8 cellular contexts compared by ENCODE assay signal in the genomic region with DNA sequence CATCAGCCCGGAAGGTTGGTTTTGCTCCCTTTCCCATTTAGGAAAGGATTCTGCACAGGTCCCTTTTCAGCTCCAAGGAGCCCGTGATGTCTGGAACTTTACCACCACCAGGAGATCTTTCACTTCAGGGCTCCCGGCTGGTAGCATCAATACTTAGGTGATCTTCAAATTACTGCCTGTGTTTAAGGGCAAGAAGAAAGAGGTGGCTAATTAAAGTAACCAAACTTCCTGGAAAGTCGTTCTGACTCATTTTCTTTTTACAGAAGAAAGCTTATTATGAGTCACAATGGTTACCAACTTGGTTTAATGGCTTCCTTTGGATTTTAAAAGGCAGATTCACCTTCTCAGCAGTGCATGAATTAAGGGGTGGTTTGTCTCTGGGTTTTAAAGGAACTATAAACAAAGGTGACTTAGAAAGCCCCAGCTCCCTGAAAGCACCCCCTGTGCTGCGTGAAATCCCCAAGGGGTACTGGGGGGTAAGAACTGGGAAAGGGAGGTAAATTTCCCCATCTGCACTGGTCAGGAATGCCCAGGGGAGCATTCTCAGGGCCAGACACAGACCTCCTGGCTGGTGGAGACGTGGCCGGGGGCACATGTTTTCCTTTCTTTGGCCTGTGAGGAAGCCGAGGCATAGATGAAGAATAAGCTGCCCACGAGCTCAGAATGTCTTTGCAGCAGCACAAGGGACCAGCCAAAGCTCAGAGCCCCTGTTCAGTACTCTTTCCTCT. TPM values are rescaled to one million over a fixed set of nuclear protein-coding genes. Genes with fewer than 3 reads are reported as not detected.
DNase-seq lines count a peak whose midpoint lies in the region; TF ChIP-seq lines count a peak whose summit lies in the region.

No MANE protein-coding gene starts in this region.

- H3K4me1 ChIP-seq in HEK293 (ENCODE audit: control insufficient read depth, insufficient read depth, low read length) (no peaks in the 10 kb centered on the region), right atrium auricular region (no peaks in the 10 kb centered on the region)

- no peak overlapping the region for H3K4me3 ChIP-seq in GM12865 (ENCODE audit: low read depth, low read length)
- no peak overlapping the region for H3K4me3 ChIP-seq in HEK293 (ENCODE audit: low read depth, low read length)
- H3K4me3 ChIP-seq in fibroblast of mammary gland (ENCODE audit: control insufficient read depth, low read depth, low read length) = no peak overlapping the region
- no peak overlapping the region for H3K4me3 ChIP-seq in right atrium auricular region

- POLR2A ChIA-PET in HEK293 (lab: Yijun Ruan, JAX) = no interaction called here

- H3K9me3 ChIP-seq in HEK293 (ENCODE audit: control insufficient read depth, insufficient read depth, low read depth, low read length) = no peaks in the 10 kb centered on the region
- H3K9me3 ChIP-seq in right atrium auricular region = no peaks in the 10 kb centered on the region

- TF ChIP-seq CTCF in GM12865 (IDR thresholded peaks at IDR 0.05; ENCODE audit: insufficient read depth, low read depth, low read length, missing control alignments) (no peak), HEK293 (tag by site-specific recombination; IDR thresholded peaks at IDR 0.05) (no peak), fibroblast of mammary gland (conservative IDR thresholded peaks at IDR 0.05; ENCODE audit: control insufficient read depth, insufficient read depth, low read depth, low read length) (no peak), right atrium auricular region (IDR thresholded peaks at IDR 0.05) (no peak)

- H3K27me3 ChIP-seq in right atrium auricular region = no peaks in the 10 kb centered on the region

- DNase-seq in GM12865 (ENCODE audit: low read depth) = peak; percentile 75
- DNase-seq in MV-4-11 (lab: John Stamatoyannopoulos, UW) = peak; percentile 84
- peak; percentile 73 for DNase-seq in fibroblast of mammary gland (ENCODE audit: low read depth)
- DNase-seq in right atrium auricular region (ENCODE audit: low spot score) = no peak
- DNase-seq in DMS114 treated with DMSO at 0.1 percent for 48 hours (lab: John Stamatoyannopoulos, UW; ENCODE audit: unreplicated experiment) = no peak
- DNase-seq in cerebellar cortex (ENCODE audit: low spot score) = no peak
- no peak for DNase-seq in 8988T

- CTCF ChIA-PET in HEK293 (lab: Yijun Ruan, JAX) = interaction anchor here (1.0 to 6.1 kb wide), 5 partner anchors 13 to 52 kb away, joined by 4 to 37 read pairs (median 13); no protein-coding TSS in a partner anchor

- H3K27ac ChIP-seq in HEK293 (ENCODE audit: extremely low read depth, low read depth, low read length) (no peak overlapping the region), right atrium auricular region (no peak overlapping the region)

- H3K36me3 ChIP-seq in HEK293 (ENCODE audit: control insufficient read depth in 2 of 2, insufficient read depth in 1 of 2, low read length in 2 of 2) = no peaks in the 10 kb centered on the region
- H3K36me3 ChIP-seq in right atrium auricular region = no peaks in the 10 kb centered on the region

TF ChIP-seq in HEK293, 187 proteins besides CTCF, POLR2A, EP300 and RAD21 (continues in another document):
- TF ChIP-seq SP7 (tag by site-specific recombination; IDR thresholded peaks at IDR 0.05) (peak; percentile 34; the same call in 1 of the 2 replicates), TCF7L2 (IDR thresholded peaks at IDR 0.05; ENCODE audit: borderline replicate concordance, low read depth, low read length) (no peak), ZNF521 (tag by site-specific recombination; IDR thresholded peaks at IDR 0.05) (no peak), KLF10 (tag by site-specific recombination; IDR thresholded peaks at IDR 0.05) (no peak), MEIS1 (CRISPR knock-in tag; IDR thresholded peaks at IDR 0.05; ENCODE audit: borderline replicate concordance) (no peak), GLIS1 (tag by site-specific recombination; IDR thresholded peaks at IDR 0.05) (peak; percentile 94), ZNF544 (tag by site-specific recombination; IDR thresholded peaks at IDR 0.05) (no peak), ZNF624 (tag by site-specific recombination; IDR thresholded peaks at IDR 0.05) (no peak), BCL11A (tag by site-specific recombination; IDR thresholded peaks at IDR 0.05; ENCODE audit: low read depth) (no peak), ZNF830 (tag by site-specific recombination; IDR thresholded peaks at IDR 0.05; ENCODE audit: low read depth) (no peak), OSR2 (tag by site-specific recombination; IDR thresholded peaks at IDR 0.05) (peak; percentile 29; the same call in 1 of the 2 replicates), ZNF791 (tag by site-specific recombination; IDR thresholded peaks at IDR 0.05) (no peak)
- TF ChIP-seq, protein P1, sequence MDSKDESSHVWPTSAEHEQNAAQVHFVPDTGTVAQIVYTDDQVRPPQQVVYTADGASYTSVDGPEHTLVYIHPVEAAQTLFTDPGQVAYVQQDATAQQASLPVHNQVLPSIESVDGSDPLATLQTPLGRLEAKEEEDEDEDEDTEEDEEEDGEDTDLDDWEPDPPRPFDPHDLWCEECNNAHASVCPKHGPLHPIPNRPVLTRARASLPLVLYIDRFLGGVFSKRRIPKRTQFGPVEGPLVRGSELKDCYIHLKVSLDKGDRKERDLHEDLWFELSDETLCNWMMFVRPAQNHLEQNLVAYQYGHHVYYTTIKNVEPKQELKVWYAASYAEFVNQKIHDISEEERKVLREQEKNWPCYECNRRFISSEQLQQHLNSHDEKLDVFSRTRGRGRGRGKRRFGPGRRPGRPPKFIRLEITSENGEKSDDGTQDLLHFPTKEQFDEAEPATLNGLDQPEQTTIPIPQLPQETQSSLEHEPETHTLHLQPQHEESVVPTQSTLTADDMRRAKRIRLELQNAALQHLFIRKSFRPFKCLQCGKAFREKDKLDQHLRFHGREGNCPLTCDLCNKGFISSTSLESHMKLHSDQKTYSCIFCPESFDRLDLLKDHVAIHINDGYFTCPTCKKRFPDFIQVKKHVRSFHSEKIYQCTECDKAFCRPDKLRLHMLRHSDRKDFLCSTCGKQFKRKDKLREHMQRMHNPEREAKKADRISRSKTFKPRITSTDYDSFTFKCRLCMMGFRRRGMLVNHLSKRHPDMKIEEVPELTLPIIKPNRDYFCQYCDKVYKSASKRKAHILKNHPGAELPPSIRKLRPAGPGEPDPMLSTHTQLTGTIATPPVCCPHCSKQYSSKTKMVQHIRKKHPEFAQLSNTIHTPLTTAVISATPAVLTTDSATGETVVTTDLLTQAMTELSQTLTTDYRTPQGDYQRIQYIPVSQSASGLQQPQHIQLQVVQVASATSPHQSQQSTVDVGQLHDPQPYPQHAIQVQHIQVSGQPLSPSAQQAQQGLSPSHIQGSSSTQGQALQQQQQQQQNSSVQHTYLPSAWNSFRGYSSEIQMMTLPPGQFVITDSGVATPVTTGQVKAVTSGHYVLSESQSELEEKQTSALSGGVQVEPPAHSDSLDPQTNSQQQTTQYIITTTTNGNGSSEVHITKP (tag by site-specific recombination; IDR thresholded peaks at IDR 0.05) = no peak
- TF ChIP-seq, protein P2, sequence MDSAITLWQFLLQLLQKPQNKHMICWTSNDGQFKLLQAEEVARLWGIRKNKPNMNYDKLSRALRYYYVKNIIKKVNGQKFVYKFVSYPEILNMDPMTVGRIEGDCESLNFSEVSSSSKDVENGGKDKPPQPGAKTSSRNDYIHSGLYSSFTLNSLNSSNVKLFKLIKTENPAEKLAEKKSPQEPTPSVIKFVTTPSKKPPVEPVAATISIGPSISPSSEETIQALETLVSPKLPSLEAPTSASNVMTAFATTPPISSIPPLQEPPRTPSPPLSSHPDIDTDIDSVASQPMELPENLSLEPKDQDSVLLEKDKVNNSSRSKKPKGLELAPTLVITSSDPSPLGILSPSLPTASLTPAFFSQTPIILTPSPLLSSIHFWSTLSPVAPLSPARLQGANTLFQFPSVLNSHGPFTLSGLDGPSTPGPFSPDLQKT (IDR thresholded peaks at IDR 0.05; ENCODE audit: borderline replicate concordance, low read depth, low read length) = no peak
- TF ChIP-seq, protein P3, sequence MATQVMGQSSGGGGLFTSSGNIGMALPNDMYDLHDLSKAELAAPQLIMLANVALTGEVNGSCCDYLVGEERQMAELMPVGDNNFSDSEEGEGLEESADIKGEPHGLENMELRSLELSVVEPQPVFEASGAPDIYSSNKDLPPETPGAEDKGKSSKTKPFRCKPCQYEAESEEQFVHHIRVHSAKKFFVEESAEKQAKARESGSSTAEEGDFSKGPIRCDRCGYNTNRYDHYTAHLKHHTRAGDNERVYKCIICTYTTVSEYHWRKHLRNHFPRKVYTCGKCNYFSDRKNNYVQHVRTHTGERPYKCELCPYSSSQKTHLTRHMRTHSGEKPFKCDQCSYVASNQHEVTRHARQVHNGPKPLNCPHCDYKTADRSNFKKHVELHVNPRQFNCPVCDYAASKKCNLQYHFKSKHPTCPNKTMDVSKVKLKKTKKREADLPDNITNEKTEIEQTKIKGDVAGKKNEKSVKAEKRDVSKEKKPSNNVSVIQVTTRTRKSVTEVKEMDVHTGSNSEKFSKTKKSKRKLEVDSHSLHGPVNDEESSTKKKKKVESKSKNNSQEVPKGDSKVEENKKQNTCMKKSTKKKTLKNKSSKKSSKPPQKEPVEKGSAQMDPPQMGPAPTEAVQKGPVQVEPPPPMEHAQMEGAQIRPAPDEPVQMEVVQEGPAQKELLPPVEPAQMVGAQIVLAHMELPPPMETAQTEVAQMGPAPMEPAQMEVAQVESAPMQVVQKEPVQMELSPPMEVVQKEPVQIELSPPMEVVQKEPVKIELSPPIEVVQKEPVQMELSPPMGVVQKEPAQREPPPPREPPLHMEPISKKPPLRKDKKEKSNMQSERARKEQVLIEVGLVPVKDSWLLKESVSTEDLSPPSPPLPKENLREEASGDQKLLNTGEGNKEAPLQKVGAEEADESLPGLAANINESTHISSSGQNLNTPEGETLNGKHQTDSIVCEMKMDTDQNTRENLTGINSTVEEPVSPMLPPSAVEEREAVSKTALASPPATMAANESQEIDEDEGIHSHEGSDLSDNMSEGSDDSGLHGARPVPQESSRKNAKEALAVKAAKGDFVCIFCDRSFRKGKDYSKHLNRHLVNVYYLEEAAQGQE (tag by site-specific recombination; IDR thresholded peaks at IDR 0.05) = no peak
- TF ChIP-seq, protein P4, sequence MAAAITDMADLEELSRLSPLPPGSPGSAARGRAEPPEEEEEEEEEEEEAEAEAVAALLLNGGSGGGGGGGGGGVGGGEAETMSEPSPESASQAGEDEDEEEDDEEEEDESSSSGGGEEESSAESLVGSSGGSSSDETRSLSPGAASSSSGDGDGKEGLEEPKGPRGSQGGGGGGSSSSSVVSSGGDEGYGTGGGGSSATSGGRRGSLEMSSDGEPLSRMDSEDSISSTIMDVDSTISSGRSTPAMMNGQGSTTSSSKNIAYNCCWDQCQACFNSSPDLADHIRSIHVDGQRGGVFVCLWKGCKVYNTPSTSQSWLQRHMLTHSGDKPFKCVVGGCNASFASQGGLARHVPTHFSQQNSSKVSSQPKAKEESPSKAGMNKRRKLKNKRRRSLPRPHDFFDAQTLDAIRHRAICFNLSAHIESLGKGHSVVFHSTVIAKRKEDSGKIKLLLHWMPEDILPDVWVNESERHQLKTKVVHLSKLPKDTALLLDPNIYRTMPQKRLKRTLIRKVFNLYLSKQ (tag by site-specific recombination; IDR thresholded peaks at IDR 0.05; ENCODE audit: borderline replicate concordance) = no peak

RNA-seq across cellular contexts. Expression of gene POU2F3, which starts 8.8 kb away (rescaled TPM):
- not detected for total RNA-seq in right atrium auricular region

RNA-seq across cellular contexts. Expression of gene OAF, which starts 37.9 kb away (rescaled TPM):
- 10 to 100 TPM; 27.9 to 43.6 TPM for total RNA-seq in right atrium auricular region

Comparison
In these comparisons a context has a peak if more than half of its experiments do, and no peak if none do; other contexts are left out.
1. DNase-seq: peak in GM12865 (single experiment), MV-4-11 (single experiment) and fibroblast of mammary gland (single experiment); none in right atrium auricular region (single experiment), DMS114 treated with DMSO at 0.1 percent for 48 hours (single experiment), cerebellar cortex (single experiment) and 8988T (single experiment).